In genomic region chr13:33556828-33557227, GRCh38 we compare ENCODE assay signal across 20 cellular contexts.
A peak's percentile ranks its signal among the peaks of the same experiment; 100 is the strongest.
DNase-seq lines count a peak whose midpoint lies in the region; ATAC-seq, FAIRE-seq and TF ChIP-seq lines count a peak whose summit lies in the region.
"Had no signal": no experiment of that assay in that cellular context is flagged by ENCODE, and none has a peak within 500 bp of the region (broad histone marks: within the 10 kb centered on the region; RNA-seq: fewer than 3 reads in every experiment).

No MANE protein-coding gene starts in this region.

- H4K20me1 ChIP-seq in GM23338 (replicated peaks; ENCODE audit: insufficient read depth): no peaks in the 10 kb centered on the region

- H3K4me1 Mint-ChIP-seq in GM23338: peaks cover 5% of the 10 kb centered on the region
- H3K4me1 Mint-ChIP-seq: CD4-positive, CD25-positive, alpha-beta regulatory T cell had no signal

- intact Hi-C loops in uterus (cut with DNase I; ENCODE audit: low total_unique reads): no loop called here

- TF ChIP-seq POLR2A in GM12892 (IDR thresholded peaks at IDR 0.05; ENCODE audit: low read depth, low read length): no peak
- no peak for TF ChIP-seq POLR2A in uterus (IDR thresholded peaks at IDR 0.05)

- ATAC-seq in GM23338: no peak
- ATAC-seq: GM12878, Right ventricle myocardium inferior had no signal

- H3K27ac Mint-ChIP-seq in GM23338: no peak overlapping the region

- H3K27me3 ChIP-seq in GM23338 (ENCODE audit: insufficient read depth): no peaks in the 10 kb centered on the region
- H3K27me3 ChIP-seq in uterus: no peaks in the 10 kb centered on the region

- no peak overlapping the region for H3K4me2 ChIP-seq in GM23338

- FAIRE-seq in GM12892 (lab: Jason Lieb, UNC): peak; percentile 5
- FAIRE-seq: GM12878, HTR-8/SVneo had no signal

- TF ChIP-seq CTCF in GM23338 (conservative IDR thresholded peaks at IDR 0.05; ENCODE audit: low read depth in 2 of 2) (no peak), uterus (IDR thresholded peaks at IDR 0.05) (no peak)

- H3K9me3 ChIP-seq in uterus: no peaks in the 10 kb centered on the region

- DNase-seq in GM12892 (ENCODE audit: insufficient read length): no peak
- no peak for DNase-seq in GM23338 (ENCODE audit: low spot score)
- DNase-seq in dermis blood vessel endothelial cell: peak; percentile 8
- peak; percentile 82 for DNase-seq in kidney glomerular epithelial cell (lab: John Stamatoyannopoulos, UW)
- no peak for DNase-seq in SIG-M5 treated with dmso at 0.1 percent for 504 hours (lab: John Stamatoyannopoulos, UW; ENCODE audit: unreplicated experiment)
- DNase-seq in GOT3 (lab: John Stamatoyannopoulos, UW): no peak
- DNase-seq in uterus: no peak
- DNase-seq: CD4-positive, CD25-positive, alpha-beta regulatory T cell; DND-41; GM23248; KG1; NCI-H1105; NCI-H146; NCI-H2029; NCI-H226; NCI-H510A treated with DMSO at 0.1 percent for 48 hours; NCI-H748 treated with DMSO at 0.1 percent for 48 hours had no signal

- H3K9me3 Mint-ChIP-seq in GM23338: no peaks in the 10 kb centered on the region
- H3K9me3 Mint-ChIP-seq: CD4-positive, CD25-positive, alpha-beta regulatory T cell had no signal

- H3K27ac ChIP-seq in GM23338 (ENCODE audit: low read depth) (no peak overlapping the region), uterus (no peak overlapping the region)
- H3K27ac ChIP-seq: GM23248 had no signal

- H3K9me2 ChIP-seq in GM23338 (ENCODE audit: insufficient read depth): no peaks in the 10 kb centered on the region

- no peaks in the 10 kb centered on the region for H3K27me3 Mint-ChIP-seq in GM23338 (ENCODE audit: insufficient read depth, low read depth, poor library complexity)

- no peaks in the 10 kb centered on the region for H3F3A ChIP-seq in GM23338 (replicated peaks; ENCODE audit: low read depth)

- no peaks in the 10 kb centered on the region for H3K36me3 Mint-ChIP-seq in GM23338 (ENCODE audit: low read depth)
- H3K36me3 Mint-ChIP-seq: CD4-positive, CD25-positive, alpha-beta regulatory T cell had no signal

- H3K4me1 ChIP-seq in GM23338 (ENCODE audit: insufficient read depth) (no peaks in the 10 kb centered on the region), uterus (no peaks in the 10 kb centered on the region)

- H3K4me3 Mint-ChIP-seq in GM23338: no peak overlapping the region
- H3K4me3 Mint-ChIP-seq: CD4-positive, CD25-positive, alpha-beta regulatory T cell had no signal

- H3K4me3 ChIP-seq in GM23338: no peak overlapping the region
- no peak overlapping the region for H3K4me3 ChIP-seq in uterus
- H3K4me3 ChIP-seq: GM12878, GM23248 had no signal

- no peaks in the 10 kb centered on the region for H3K36me3 ChIP-seq in GM23338 (ENCODE audit: insufficient read depth)
- H3K36me3 ChIP-seq in uterus: no peaks in the 10 kb centered on the region

- H3K79me2 ChIP-seq in GM23338 (replicated peaks; ENCODE audit: insufficient read depth): no peaks in the 10 kb centered on the region

- peak overlapping the region; percentile 56; the same call in 1 of the 2 replicates for H2AFZ ChIP-seq in GM23338
- H2AFZ ChIP-seq: GM23248 had no signal

TF ChIP-seq in GM23338, 12 proteins besides CTCF, POLR2A, EP300 and RAD21:
- TF ChIP-seq ETS1 (IDR thresholded peaks at IDR 0.05) (no peak), ZNF462 (CRISPR knock-in tag; IDR thresholded peaks at IDR 0.05) (no peak), ZNF331 (CRISPR knock-in tag; IDR thresholded peaks at IDR 0.05; ENCODE audit: low read depth) (no peak), EZH2 (IDR thresholded peaks at IDR 0.05; ENCODE audit: low read depth, unreplicated experiment) (no peak), POLR2AphosphoS5 (IDR thresholded peaks at IDR 0.05; ENCODE audit: low read depth) (no peak)

Comparison
In these comparisons a context has a peak if more than half of its experiments do, and no peak if none do; other contexts are left out.
1. DNase-seq: peak in dermis blood vessel endothelial cell (single experiment) and kidney glomerular epithelial cell (single experiment); none in GM12892 (single experiment), GM23338 (single experiment), SIG-M5 treated with dmso at 0.1 percent for 504 hours (single experiment), GOT3 (single experiment) and uterus (0 of 2).